ENCODE assay signal across 1 cellular context in genomic region chr11:113457784-113458183, GRCh38.
TF ChIP-seq lines count a peak whose summit lies in the region.

No MANE protein-coding gene starts in this region.

TF ChIP-seq in SK-N-SH treated with all-trans-retinoic acid at 6 μM for 48 hours, 23 proteins besides CTCF, POLR2A, EP300 and RAD21 (continued from another document):
- no peak for TF ChIP-seq PATZ1 (CRISPR knock-in tag; IDR thresholded peaks at IDR 0.05; ENCODE audit: borderline replicate concordance)
- TF ChIP-seq ZNF70 (CRISPR knock-in tag; IDR thresholded peaks at IDR 0.05) = no peak
- no peak for TF ChIP-seq ZC3H10 (CRISPR knock-in tag; IDR thresholded peaks at IDR 0.05)
- no peak for TF ChIP-seq ZNF8 (CRISPR knock-in tag; IDR thresholded peaks at IDR 0.05)
